Comparison of ENCODE assay signal across 20 cellular contexts in the genomic region with DNA sequence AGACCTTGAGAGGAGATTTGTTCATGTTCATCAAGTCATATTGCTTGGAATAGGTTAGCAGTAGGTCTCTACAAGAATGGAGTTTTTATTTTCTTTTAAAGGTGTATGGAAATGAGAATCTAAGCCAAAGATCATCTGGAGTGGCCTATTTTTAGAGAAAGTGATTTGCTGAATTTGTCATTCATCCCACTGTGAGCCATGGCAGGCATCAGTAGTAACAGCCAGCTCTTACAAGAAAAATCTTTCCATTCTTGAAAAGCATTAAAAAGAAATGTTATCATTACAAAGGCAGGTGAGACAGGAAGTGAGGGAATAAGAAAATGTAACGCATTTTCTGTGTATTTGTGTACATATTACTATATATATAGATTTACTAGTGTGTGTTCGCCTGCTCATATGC. TPM values are rescaled to one million over a fixed set of nuclear protein-coding genes. Genes with fewer than 3 reads are reported as not detected.
DNase-seq lines count a peak whose midpoint lies in the region; TF ChIP-seq lines count a peak whose summit lies in the region.
"Had no signal": no experiment of that assay in that cellular context is flagged by ENCODE, and none has a peak within 500 bp of the region (broad histone marks: within the 10 kb centered on the region; RNA-seq: fewer than 3 reads in every experiment).

No MANE protein-coding gene starts in this region.

- H2AFZ ChIP-seq in neural cell (ENCODE audit: low read depth, low read length), result no peak overlapping the region
- H2AFZ ChIP-seq: GM23248 had no signal

- DNase-seq in activated CD4-positive, alpha-beta T cell treated with anti-CD3 and anti-CD28 coated beads, Interleukin-2, amount 10 ng/mL, durations not matched to agents 24 days and 14 days, result peak; percentile 4
- no peak for DNase-seq in activated CD4-positive, alpha-beta T cell treated with anti-CD3 and anti-CD28 coated beads, Interleukin-2, amount 50 U/mL, for 48 hours
- DNase-seq in putamen (ENCODE audit: low spot score) (peak; percentile 7), KG1 (lab: John Stamatoyannopoulos, UW) (no peak), glomerular visceral epithelial cell (ENCODE audit: extremely low spot score) (no peak)
- DNase-seq: ACHN; AML-193; BE2C; Calu3; CD4-positive, alpha-beta T cell; COR-L47; DMS53; DMS79 treated with DMSO at 0.1 percent for 48 hours; GM23248; H7; HCEC 1CT had no signal

- no peaks in the 10 kb centered on the region for H3K4me1 Mint-ChIP-seq in activated CD4-positive, alpha-beta T cell treated with anti-CD3 and anti-CD28 coated beads, Interleukin-2, amount 10 ng/mL, durations not matched to agents 24 days and 14 days
- H3K4me1 Mint-ChIP-seq: CD14-positive monocyte had no signal

- no peak for TF ChIP-seq RAD21 in neural cell (conservative IDR thresholded peaks at IDR 0.05)

- H3K4me2 ChIP-seq in neural cell (ENCODE audit: low read length), result no peak overlapping the region
- H3K4me2 ChIP-seq: BLaER1 treated with 17β-estradiol and CSF1 and Interleukin-3, amounts not matched to agents 10 nM and 100 nM had no signal

- H3K27ac Mint-ChIP-seq in activated CD4-positive, alpha-beta T cell treated with anti-CD3 and anti-CD28 coated beads, Interleukin-2, amount 10 ng/mL, durations not matched to agents 24 days and 14 days, result no peak overlapping the region
- H3K27ac Mint-ChIP-seq: CD4-positive, alpha-beta T cell had no signal

- H3F3A ChIP-seq in neural cell (ENCODE audit: insufficient read depth, low read length, poor library complexity, severe bottlenecking), result no peaks in the 10 kb centered on the region

- peak overlapping the region; percentile 10 for H3K9ac ChIP-seq in neural cell (ENCODE audit: low read length)
- H3K9ac ChIP-seq: BLaER1 treated with 17β-estradiol and CSF1 and Interleukin-3, amounts not matched to agents 10 nM and 100 nM; GM23248 had no signal

- H3K4me3 ChIP-seq in neural cell (ENCODE audit: low read length), result peak overlapping the region; percentile 11
- H3K4me3 ChIP-seq: BLaER1 treated with 17β-estradiol and CSF1 and Interleukin-3, amounts not matched to agents 10 nM and 100 nM; GM23248 had no signal

- no peaks in the 10 kb centered on the region for H3K9me3 Mint-ChIP-seq in activated CD4-positive, alpha-beta T cell treated with anti-CD3 and anti-CD28 coated beads, Interleukin-2, amount 10 ng/mL, durations not matched to agents 24 days and 14 days
- H3K9me3 Mint-ChIP-seq: CD4-positive, alpha-beta T cell had no signal

- intact Hi-C loops in activated CD4-positive, alpha-beta T cell treated with anti-CD3 and anti-CD28 coated beads, Interleukin-2, amount 10 ng/mL, durations not matched to agents 24 days and 14 days (cut with micrococcal nuclease), result no loop called here

- TF ChIP-seq EP300 in neural cell (conservative IDR thresholded peaks at IDR 0.05; ENCODE audit: poor library complexity, severe bottlenecking), result peak; percentile 76

- no peaks in the 10 kb centered on the region for H3K9me3 ChIP-seq in neural cell (ENCODE audit: low read length)
- H3K9me3 ChIP-seq: BE2C had no signal

- no peak for TF ChIP-seq CTCF in neural cell (IDR thresholded peaks at IDR 0.05; ENCODE audit: poor library complexity, severe bottlenecking)

- no peaks in the 10 kb centered on the region for H3K79me2 ChIP-seq in neural cell (replicated peaks; ENCODE audit: insufficient read depth, low read length)

- H3K36me3 Mint-ChIP-seq in activated CD4-positive, alpha-beta T cell treated with anti-CD3 and anti-CD28 coated beads, Interleukin-2, amount 10 ng/mL, durations not matched to agents 24 days and 14 days (ENCODE audit: low read depth), result no peaks in the 10 kb centered on the region
- H3K36me3 Mint-ChIP-seq: CD14-positive monocyte had no signal

- H3K9me2 ChIP-seq in neural cell (ENCODE audit: insufficient read depth, low read length), result no peaks in the 10 kb centered on the region

- no peaks in the 10 kb centered on the region for H3K27me3 ChIP-seq in neural cell (ENCODE audit: insufficient read depth, low read depth, low read length)
- H3K27me3 ChIP-seq: BE2C; BLaER1 treated with 17β-estradiol and CSF1 and Interleukin-3, amounts not matched to agents 10 nM and 100 nM had no signal

- no peaks in the 10 kb centered on the region for H4K20me1 ChIP-seq in neural cell (ENCODE audit: insufficient read depth)
- H4K20me1 ChIP-seq: BLaER1 treated with 17β-estradiol and CSF1 and Interleukin-3, amounts not matched to agents 10 nM and 100 nM had no signal

- H3K36me3 ChIP-seq in neural cell (ENCODE audit: insufficient read depth, low read length), result no peaks in the 10 kb centered on the region
- H3K36me3 ChIP-seq: BLaER1 treated with 17β-estradiol and CSF1 and Interleukin-3, amounts not matched to agents 10 nM and 100 nM had no signal

- peak overlapping the region; percentile 72 for H3K27ac ChIP-seq in neural cell (ENCODE audit: low read length)
- H3K27ac ChIP-seq: 22Rv1; BLaER1 treated with 17β-estradiol and CSF1 and Interleukin-3, amounts not matched to agents 10 nM and 100 nM; GM23248 had no signal

- no peak overlapping the region for H3K4me3 Mint-ChIP-seq in activated CD4-positive, alpha-beta T cell treated with anti-CD3 and anti-CD28 coated beads, Interleukin-2, amount 10 ng/mL, durations not matched to agents 24 days and 14 days
- H3K4me3 Mint-ChIP-seq: CD14-positive monocyte; CD4-positive, alpha-beta T cell had no signal

- H3K27me3 Mint-ChIP-seq in activated CD4-positive, alpha-beta T cell treated with anti-CD3 and anti-CD28 coated beads, Interleukin-2, amount 10 ng/mL, durations not matched to agents 24 days and 14 days, result no peaks in the 10 kb centered on the region
- H3K27me3 Mint-ChIP-seq: CD4-positive, alpha-beta T cell had no signal

TF ChIP-seq in neural cell, 6 proteins besides CTCF, POLR2A, EP300 and RAD21:
- TF ChIP-seq EZH2 (IDR thresholded peaks at IDR 0.05; ENCODE audit: borderline replicate concordance, insufficient read depth, low read length, poor library complexity, severe bottlenecking) (no peak), POLR2AphosphoS5 (IDR thresholded peaks at IDR 0.05) (peak; percentile 54)
- TF ChIP-seq, protein P1, sequence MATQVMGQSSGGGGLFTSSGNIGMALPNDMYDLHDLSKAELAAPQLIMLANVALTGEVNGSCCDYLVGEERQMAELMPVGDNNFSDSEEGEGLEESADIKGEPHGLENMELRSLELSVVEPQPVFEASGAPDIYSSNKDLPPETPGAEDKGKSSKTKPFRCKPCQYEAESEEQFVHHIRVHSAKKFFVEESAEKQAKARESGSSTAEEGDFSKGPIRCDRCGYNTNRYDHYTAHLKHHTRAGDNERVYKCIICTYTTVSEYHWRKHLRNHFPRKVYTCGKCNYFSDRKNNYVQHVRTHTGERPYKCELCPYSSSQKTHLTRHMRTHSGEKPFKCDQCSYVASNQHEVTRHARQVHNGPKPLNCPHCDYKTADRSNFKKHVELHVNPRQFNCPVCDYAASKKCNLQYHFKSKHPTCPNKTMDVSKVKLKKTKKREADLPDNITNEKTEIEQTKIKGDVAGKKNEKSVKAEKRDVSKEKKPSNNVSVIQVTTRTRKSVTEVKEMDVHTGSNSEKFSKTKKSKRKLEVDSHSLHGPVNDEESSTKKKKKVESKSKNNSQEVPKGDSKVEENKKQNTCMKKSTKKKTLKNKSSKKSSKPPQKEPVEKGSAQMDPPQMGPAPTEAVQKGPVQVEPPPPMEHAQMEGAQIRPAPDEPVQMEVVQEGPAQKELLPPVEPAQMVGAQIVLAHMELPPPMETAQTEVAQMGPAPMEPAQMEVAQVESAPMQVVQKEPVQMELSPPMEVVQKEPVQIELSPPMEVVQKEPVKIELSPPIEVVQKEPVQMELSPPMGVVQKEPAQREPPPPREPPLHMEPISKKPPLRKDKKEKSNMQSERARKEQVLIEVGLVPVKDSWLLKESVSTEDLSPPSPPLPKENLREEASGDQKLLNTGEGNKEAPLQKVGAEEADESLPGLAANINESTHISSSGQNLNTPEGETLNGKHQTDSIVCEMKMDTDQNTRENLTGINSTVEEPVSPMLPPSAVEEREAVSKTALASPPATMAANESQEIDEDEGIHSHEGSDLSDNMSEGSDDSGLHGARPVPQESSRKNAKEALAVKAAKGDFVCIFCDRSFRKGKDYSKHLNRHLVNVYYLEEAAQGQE (IDR thresholded peaks at IDR 0.05; ENCODE audit: borderline replicate concordance), result peak; percentile 44

RNA-seq across cellular contexts. Expression of gene STAC, which starts 29.6 kb away (rescaled TPM):
- total RNA-seq in activated CD4-positive, alpha-beta T cell treated with anti-CD3 and anti-CD28 coated beads, Interleukin-2, amount 10 ng/mL, durations not matched to agents 24 days and 14 days, result not detected in 2 replicates
- 4.5 and 5.5 TPM in 2 replicates for polyA plus RNA-seq in neural cell
- polyA minus RNA-seq in neural cell, result 11.1 and 11.9 TPM in 2 replicates
- total RNA-seq: CD4-positive, alpha-beta T cell had no signal

Comparison
In these comparisons a context has a peak if more than half of its experiments do, and no peak if none do; other contexts are left out.
1. DNase-seq: peak in activated CD4-positive, alpha-beta T cell treated with anti-CD3 and anti-CD28 coated beads, Interleukin-2, amount 10 ng/mL, durations not matched to agents 24 days and 14 days (single experiment) and putamen (single experiment); none in activated CD4-positive, alpha-beta T cell treated with anti-CD3 and anti-CD28 coated beads, Interleukin-2, amount 50 U/mL, for 48 hours (0 of 2), KG1 (single experiment) and glomerular visceral epithelial cell (single experiment).